In genomic region chr2:53827398-53828175, GRCh38 we compare ENCODE assay signal across 1 cellular context.
A peak's percentile ranks its signal among the peaks of the same experiment; 100 is the strongest.
TF ChIP-seq lines count a peak whose summit lies in the region.

No MANE protein-coding gene starts in this region.

TF ChIP-seq in HepG2, 621 proteins besides CTCF, POLR2A, EP300 and RAD21 (continues in another document):
- TF ChIP-seq SAFB2 (CRISPR knock-in tag; IDR thresholded peaks at IDR 0.05; ENCODE audit: borderline replicate concordance, low read depth) (no peak), EHMT2 (IDR thresholded peaks at IDR 0.05; ENCODE audit: borderline replicate concordance, low read depth, low read length) (0 out of 2 replicates have a peak, but pooled peaks have one; percentile 70), ZNF672 (CRISPR knock-in tag; IDR thresholded peaks at IDR 0.05) (no peak), NAIF1 (CRISPR knock-in tag; IDR thresholded peaks at IDR 0.05; ENCODE audit: borderline replicate concordance) (peak; percentile 31; the same call in 1 of the 2 replicates), GABPB1 (CRISPR knock-in tag; IDR thresholded peaks at IDR 0.05) (0 out of 2 replicates have a peak, but pooled peaks have one; percentile 4), POGZ (CRISPR knock-in tag; IDR thresholded peaks at IDR 0.05) (no peak), CC2D1A (CRISPR knock-in tag; IDR thresholded peaks at IDR 0.05) (0 out of 2 replicates have a peak, but pooled peaks have one; percentile 19), GMEB1 (CRISPR knock-in tag; IDR thresholded peaks at IDR 0.05; ENCODE audit: borderline replicate concordance) (no peak), DMTF1 (CRISPR knock-in tag; IDR thresholded peaks at IDR 0.05) (no peak), ZNF841 (CRISPR knock-in tag; IDR thresholded peaks at IDR 0.05; ENCODE audit: borderline replicate concordance) (no peak), TRIM24 (CRISPR knock-in tag; IDR thresholded peaks at IDR 0.05) (no peak), ZNF543 (CRISPR knock-in tag; IDR thresholded peaks at IDR 0.05) (0 out of 2 replicates have a peak, but pooled peaks have one; percentile 14), HDAC1 (CRISPR knock-in tag; IDR thresholded peaks at IDR 0.05) (peak; percentile 25; the same call in 1 of the 2 replicates), TOPORS (CRISPR knock-in tag; IDR thresholded peaks at IDR 0.05) (peak; percentile 17; the same call in 1 of the 2 replicates), FOXC1 (CRISPR knock-in tag; IDR thresholded peaks at IDR 0.05; ENCODE audit: borderline replicate concordance) (peak; percentile 26; the same call in 1 of the 2 replicates), CHD4 (IDR thresholded peaks at IDR 0.05; ENCODE audit: borderline replicate concordance, low read length) (peak; percentile 77; the same call in 1 of the 2 replicates), ZSCAN30 (CRISPR knock-in tag; IDR thresholded peaks at IDR 0.05) (0 out of 2 replicates have a peak, but pooled peaks have one; percentile 75), ZNF501 (CRISPR knock-in tag; IDR thresholded peaks at IDR 0.05) (0 out of 2 replicates have a peak, but pooled peaks have one; percentile 48), NKX3-1 (CRISPR knock-in tag; IDR thresholded peaks at IDR 0.05) (no peak), BRD4 (CRISPR knock-in tag; IDR thresholded peaks at IDR 0.05) (peak; percentile 27; the same call in 1 of the 2 replicates), STAT6 (CRISPR knock-in tag; IDR thresholded peaks at IDR 0.05; ENCODE audit: borderline replicate concordance) (peak; percentile 53; the same call in 1 of the 2 replicates), PRDM10 (CRISPR knock-in tag; IDR thresholded peaks at IDR 0.05; ENCODE audit: low read depth) (no peak), ZNF644 (CRISPR knock-in tag; IDR thresholded peaks at IDR 0.05; ENCODE audit: low read depth) (0 out of 2 replicates have a peak, but pooled peaks have one; percentile 4), ZXDC (CRISPR knock-in tag; IDR thresholded peaks at IDR 0.05) (no peak), ZSCAN20 (CRISPR knock-in tag; IDR thresholded peaks at IDR 0.05; ENCODE audit: borderline replicate concordance) (0 out of 2 replicates have a peak, but pooled peaks have one; percentile 5), YEATS4 (CRISPR knock-in tag; IDR thresholded peaks at IDR 0.05; ENCODE audit: borderline replicate concordance) (peak; percentile 16; the same call in 1 of the 2 replicates), HOXA9 (CRISPR knock-in tag; IDR thresholded peaks at IDR 0.05; ENCODE audit: borderline replicate concordance) (no peak), ZNF557 (CRISPR knock-in tag; IDR thresholded peaks at IDR 0.05) (no peak), MTF2 (CRISPR knock-in tag; IDR thresholded peaks at IDR 0.05; ENCODE audit: borderline replicate concordance) (0 out of 2 replicates have a peak, but pooled peaks have one; percentile 49), AGO2 (optimal IDR thresholded peaks at IDR 0.05; ENCODE audit: low read depth, low read length) (no peak), KMT2A (CRISPR knock-in tag; IDR thresholded peaks at IDR 0.05) (no peak; the same call in 1 of the 2 replicates), HNF1B (CRISPR knock-in tag; IDR thresholded peaks at IDR 0.05) (0 out of 2 replicates have a peak, but pooled peaks have one; percentile 6), ZMYM2 (CRISPR knock-in tag; IDR thresholded peaks at IDR 0.05) (peak; percentile 38; the same call in 1 of the 2 replicates), ZSCAN22 (CRISPR knock-in tag; IDR thresholded peaks at IDR 0.05) (no peak), ZNF598 (CRISPR knock-in tag; IDR thresholded peaks at IDR 0.05; ENCODE audit: borderline replicate concordance) (0 out of 2 replicates have a peak, but pooled peaks have one; percentile 38), PRDM4 (CRISPR knock-in tag; IDR thresholded peaks at IDR 0.05; ENCODE audit: borderline replicate concordance) (no peak), ZNF24 (IDR thresholded peaks at IDR 0.05) (0 out of 2 replicates have a peak, but pooled peaks have one; percentile 17), MTF1 (CRISPR knock-in tag; IDR thresholded peaks at IDR 0.05) (no peak), ZFP91 (CRISPR knock-in tag; IDR thresholded peaks at IDR 0.05; ENCODE audit: borderline replicate concordance) (peak; percentile 45; the same call in 1 of the 2 replicates), HOXA5 (CRISPR knock-in tag; IDR thresholded peaks at IDR 0.05) (peak; percentile 10; the same call in 1 of the 2 replicates), ZNF674 (CRISPR knock-in tag; IDR thresholded peaks at IDR 0.05; ENCODE audit: low read depth) (no peak)
